In the genomic region with DNA sequence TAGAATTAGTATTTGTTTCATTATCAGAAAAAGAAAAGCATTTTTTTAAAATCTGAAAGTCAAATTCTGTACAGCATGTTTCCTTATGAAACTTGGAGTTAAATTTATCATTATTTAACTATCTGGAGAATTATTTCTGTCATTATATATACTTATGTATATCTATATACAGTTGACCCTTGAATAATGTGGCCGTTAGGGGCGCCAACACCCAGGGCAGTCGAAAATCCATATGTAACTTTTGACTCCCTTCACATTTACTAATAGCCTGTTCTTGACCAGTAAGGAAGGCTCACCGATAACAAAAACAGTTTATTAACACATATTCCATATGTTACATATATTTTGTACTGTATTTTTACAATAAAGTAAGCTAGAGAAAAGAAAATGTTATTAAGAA, we compare ENCODE assay signal across 19 cellular contexts.
A peak's percentile ranks its signal among the peaks of the same experiment; 100 is the strongest.
DNase-seq lines count a peak whose midpoint lies in the region; ATAC-seq and TF ChIP-seq lines count a peak whose summit lies in the region.
"Had no signal": no experiment of that assay in that cellular context is flagged by ENCODE, and none has a peak within 500 bp of the region (broad histone marks: within the 10 kb centered on the region; RNA-seq: fewer than 3 reads in every experiment).

No MANE protein-coding gene starts in this region.

- H3K27ac ChIP-seq in C4-2B, result no peak overlapping the region
- H3K27ac ChIP-seq in OCI-LY7 (ENCODE audit: low read depth, low read length, poor library complexity, severe bottlenecking), result no peak overlapping the region
- peak overlapping the region in 47 of 59 donors; percentile 1 to 90 (median 76) for H3K27ac ChIP-seq in dorsolateral prefrontal cortex
- H3K27ac ChIP-seq: foreskin keratinocyte, HL-60, testis, WERI-Rb-1 had no signal

- POLR2A ChIA-PET in OCI-LY7 (lab: Charles Lee), result no interaction called here

- H3K4me1 Mint-ChIP-seq in immature natural killer cell, result no peaks in the 10 kb centered on the region
- H3K4me1 Mint-ChIP-seq: activated T-helper 17 cell treated with anti-CD3 and anti-CD28 coated beads, Interleukin-2, amount 50 U/mL, for 72 hours had no signal

- no peak overlapping the region for H3K4me3 Mint-ChIP-seq in immature natural killer cell
- H3K4me3 Mint-ChIP-seq: activated CD8-positive, alpha-beta T cell treated with anti-CD3 and anti-CD28 coated beads for 36 hours; activated T-helper 17 cell treated with anti-CD3 and anti-CD28 coated beads, Interleukin-2, amount 50 U/mL, for 72 hours had no signal

- no peak overlapping the region for H2AFZ ChIP-seq in OCI-LY7 (ENCODE audit: low read length)

- no peaks in the 10 kb centered on the region for H3K36me3 ChIP-seq in OCI-LY7 (ENCODE audit: insufficient read depth, low read length)
- H3K36me3 ChIP-seq: WERI-Rb-1 had no signal

- no peaks in the 10 kb centered on the region for H3K9me3 ChIP-seq in OCI-LY7 (ENCODE audit: low read length)
- H3K9me3 ChIP-seq: testis had no signal

- intact Hi-C loops in OCI-LY7 (cut with micrococcal nuclease; ENCODE audit: unreplicated experiment) (no loop called here), dorsolateral prefrontal cortex (cut with DNase I) (loop anchor here in 1 of 2 donors (10.0 kb wide), 1 partner anchor 179 kb away; no protein-coding TSS in a partner anchor)

- no peaks in the 10 kb centered on the region for H3K4me1 ChIP-seq in OCI-LY7 (ENCODE audit: insufficient read depth, low read length, poor library complexity, severe bottlenecking)
- H3K4me1 ChIP-seq: foreskin keratinocyte, testis had no signal

- H3K27me3 Mint-ChIP-seq in immature natural killer cell (ENCODE audit: low read depth in 3 of 3), result peaks cover 0 to 2% (median 0%) of the 10 kb centered on the region in 3 donors
- H3K27me3 Mint-ChIP-seq: activated CD8-positive, alpha-beta T cell treated with anti-CD3 and anti-CD28 coated beads for 36 hours had no signal

- ATAC-seq in GM19351 (IDR thresholded peaks at IDR 0.05; ENCODE audit: unreplicated experiment), result peak; percentile 70
- ATAC-seq: activated CD8-positive, alpha-beta T cell treated with anti-CD3 and anti-CD28 coated beads for 36 hours; activated T-helper 17 cell treated with anti-CD3 and anti-CD28 coated beads, Interleukin-2, amount 50 U/mL, for 72 hours; foreskin keratinocyte; left ventricle myocardium superior had no signal

- no peak overlapping the region for H3K27ac Mint-ChIP-seq in immature natural killer cell
- H3K27ac Mint-ChIP-seq: activated CD8-positive, alpha-beta T cell treated with anti-CD3 and anti-CD28 coated beads for 36 hours; activated T-helper 17 cell treated with anti-CD3 and anti-CD28 coated beads, Interleukin-2, amount 50 U/mL, for 72 hours had no signal

- CTCF ChIA-PET in OCI-LY7 (lab: Charles Lee; ENCODE audit: unreplicated experiment), result no interaction called here

- no peaks in the 10 kb centered on the region for H3K79me2 ChIP-seq in OCI-LY7 (ENCODE audit: insufficient read depth, low read depth, low read length)

- no TSS peak for BruUV-seq in OCI-LY7 (replicated peaks; lab: Mats Ljungman, UMichigan)

- H3K36me3 Mint-ChIP-seq in immature natural killer cell, result no peaks in the 10 kb centered on the region

- DNase-seq in OCI-LY7 (ENCODE audit: low spot score), result no peak
- no peak for DNase-seq in dorsolateral prefrontal cortex
- DNase-seq in superior temporal gyrus (ENCODE audit: extremely low spot score), result no peak
- DNase-seq in amygdala (lab: John Stamatoyannopoulos, UW), result no peak
- DNase-seq in SHP77 treated with DMSO at 0.1 percent for 48 hours (lab: John Stamatoyannopoulos, UW), result no peak
- DNase-seq in immature natural killer cell, result no peak
- DNase-seq: activated CD8-positive, alpha-beta T cell treated with anti-CD3 and anti-CD28 coated beads for 36 hours; Calu3; foreskin keratinocyte; Kasumi-1; left ventricle myocardium superior; NCI-H146; NCI-H2227 treated with DMSO at 0.1 percent for 48 hours; testis; WERI-Rb-1 had no signal

- H3K9me2 ChIP-seq in OCI-LY7 (ENCODE audit: insufficient read depth, low read length), result no peaks in the 10 kb centered on the region

- H3K4me3 ChIP-seq in OCI-LY7 (ENCODE audit: low read depth, low read length, poor library complexity, severe bottlenecking), result no peak overlapping the region
- H3K4me3 ChIP-seq in dorsolateral prefrontal cortex, result no peak overlapping the region
- H3K4me3 ChIP-seq: testis had no signal

- H3K9me3 Mint-ChIP-seq in immature natural killer cell, result peaks cover 0 to 14% (median 2%) of the 10 kb centered on the region in 6 donors
- H3K9me3 Mint-ChIP-seq: activated CD8-positive, alpha-beta T cell treated with anti-CD3 and anti-CD28 coated beads for 36 hours; activated T-helper 17 cell treated with anti-CD3 and anti-CD28 coated beads, Interleukin-2, amount 50 U/mL, for 72 hours had no signal

- TF ChIP-seq CTCF in C4-2B (conservative IDR thresholded peaks at IDR 0.05) (peak; percentile 62), OCI-LY7 (conservative IDR thresholded peaks at IDR 0.05; ENCODE audit: low read length) (peak; percentile 71), dorsolateral prefrontal cortex (IDR thresholded peaks at IDR 0.05 in 54 of 56, conservative IDR thresholded peaks at IDR 0.05 in 2 of 56; ENCODE audit: low read depth in 1 of 56, partially characterized antibody in 56 of 56) (no peak)

- no peaks in the 10 kb centered on the region for H4K20me1 ChIP-seq in OCI-LY7 (ENCODE audit: insufficient read depth, low read length)

- H3K27me3 ChIP-seq in dorsolateral prefrontal cortex, result no peaks in the 10 kb centered on the region
- H3K27me3 ChIP-seq: foreskin keratinocyte, testis had no signal

- H3K4me2 ChIP-seq in OCI-LY7 (ENCODE audit: low read length), result no peak overlapping the region

Comparison
In these comparisons a context has a peak if more than half of its experiments do, and no peak if none do; other contexts are left out.
1. H3K27ac ChIP-seq: peak in dorsolateral prefrontal cortex (47 of 59); none in C4-2B (single experiment) and OCI-LY7 (single experiment).
2. CTCF ChIP-seq: peak in C4-2B (single experiment) and OCI-LY7 (single experiment); none in dorsolateral prefrontal cortex (0 of 56).